8 cellular contexts compared by ENCODE assay signal in the genomic region with DNA sequence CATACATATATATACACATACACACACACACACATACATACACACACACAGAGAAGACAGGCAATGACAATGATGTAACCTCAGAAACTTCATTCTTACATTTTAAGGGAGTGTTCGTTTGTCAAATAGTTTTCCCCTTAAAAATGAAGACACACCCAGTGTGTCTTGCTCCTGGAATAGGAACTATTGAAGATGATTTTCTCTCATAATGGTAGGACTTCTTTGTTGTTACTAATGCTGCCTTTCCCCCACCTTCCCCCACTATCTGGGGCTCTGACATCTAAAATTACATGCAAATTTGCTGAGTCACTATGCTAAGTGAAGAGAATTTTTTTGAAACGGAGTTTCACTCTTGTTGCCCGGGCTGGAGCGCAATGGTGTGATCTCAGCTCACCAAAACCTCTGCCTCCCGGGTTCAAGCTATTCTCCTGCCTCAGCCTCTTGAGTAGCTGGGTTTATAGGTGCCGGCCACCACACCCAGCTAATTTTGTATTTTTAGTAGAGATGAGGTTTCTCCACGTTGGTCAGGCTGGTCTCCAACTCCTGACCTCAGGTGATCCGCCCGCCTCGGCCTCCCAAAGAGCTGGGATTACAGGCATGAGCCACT. TPM values are rescaled to one million over a fixed set of nuclear protein-coding genes. Genes with fewer than 3 reads are reported as not detected.
DNase-seq lines count a peak whose midpoint lies in the region; ATAC-seq and TF ChIP-seq lines count a peak whose summit lies in the region.
"Not testable (repeated sequence)": the region's sequence is repeated elsewhere in the genome, so short reads cannot be mapped to it uniquely, and the experiment has no call there.

No MANE protein-coding gene starts in this region.

- DNase-seq in DMS 273 treated with DMSO at 0.1 percent for 48 hours (lab: John Stamatoyannopoulos, UW) (peak; percentile 22), H7 (peak; percentile 10), LHCN-M2 (ENCODE audit: low read depth) (peak; percentile 59), OCI-M1 (lab: John Stamatoyannopoulos, UW) (peak; percentile 87), fibroblast of lung (ENCODE audit: low read depth in 2 of 2) (peak; percentile 73 to 86), mesenchymal stem cell (peak; percentile 75)
- not testable (repeated sequence) for DNase-seq in activated naive CD8-positive, alpha-beta T cell treated with anti-CD3 and anti-CD28 coated beads, Interleukin-2, amount 50 U/mL, for 24 hours; vagina (ENCODE audit: extremely low spot score in 2 of 2)

- H3K27ac ChIP-seq in fibroblast of lung (ENCODE audit: insufficient read depth, low read length) (peak overlapping the region; percentile 32), mesenchymal stem cell (ENCODE audit: low read length, poor library complexity, severe bottlenecking) (peak overlapping the region; percentile 23), vagina (peak overlapping the region; percentile 37)

- TF ChIP-seq POLR2A in vagina (IDR thresholded peaks at IDR 0.05) = not testable (repeated sequence)

- not testable (repeated sequence) for H3K9ac ChIP-seq in fibroblast of lung (ENCODE audit: insufficient read depth, low read length)
- peak overlapping the region; percentile 63 for H3K9ac ChIP-seq in mesenchymal stem cell (ENCODE audit: low read length)

- not testable (repeated sequence) for H3K79me2 ChIP-seq in fibroblast of lung (ENCODE audit: control insufficient read depth, insufficient read depth, low read length)

- H3K4me1 Mint-ChIP-seq in activated naive CD8-positive, alpha-beta T cell treated with anti-CD3 and anti-CD28 coated beads, Interleukin-2, amount 50 U/mL, for 24 hours = not testable (repeated sequence)

- not testable (repeated sequence) for TF ChIP-seq CTCF in fibroblast of lung (conservative IDR thresholded peaks at IDR 0.05 in 1 of 2, IDR thresholded peaks at IDR 0.05 in 1 of 2; ENCODE audit: low read depth in 1 of 2, low read length in 2 of 2); vagina (IDR thresholded peaks at IDR 0.05)

- not testable (repeated sequence) for ATAC-seq in activated naive CD8-positive, alpha-beta T cell treated with anti-CD3 and anti-CD28 coated beads, Interleukin-2, amount 50 U/mL, for 24 hours

- intact Hi-C loops in vagina (cut with DNase I) = not testable (repeated sequence)

- H3K4me3 ChIP-seq in H7 (ENCODE audit: insufficient read depth, low read depth, low read length); fibroblast of lung (replicated peaks in 1 of 4; ENCODE audit: control extremely low read depth in 1 of 4, insufficient read depth in 1 of 4, low read depth in 3 of 4, low read length in 4 of 4); mesenchymal stem cell (ENCODE audit: insufficient read depth in 1 of 2, low read depth in 1 of 2, low read length in 2 of 2); vagina: not testable (repeated sequence)

- H3K27ac Mint-ChIP-seq in activated naive CD8-positive, alpha-beta T cell treated with anti-CD3 and anti-CD28 coated beads, Interleukin-2, amount 50 U/mL, for 24 hours = peak overlapping the region; percentile 42

- H3K36me3 Mint-ChIP-seq in activated naive CD8-positive, alpha-beta T cell treated with anti-CD3 and anti-CD28 coated beads, Interleukin-2, amount 50 U/mL, for 24 hours (ENCODE audit: low read depth) = peaks cover 18% of the 10 kb centered on the region

- H3K4me1 ChIP-seq in fibroblast of lung (ENCODE audit: control insufficient read depth, extremely low read depth, insufficient read depth, low read length); mesenchymal stem cell (ENCODE audit: control insufficient read depth, insufficient read depth, low read depth, low read length); vagina: not testable (repeated sequence)

- not testable (repeated sequence) for H4K20me1 ChIP-seq in fibroblast of lung (ENCODE audit: control insufficient read depth, extremely low read depth, insufficient read depth, low read length)

- H3K27me3 Mint-ChIP-seq in activated naive CD8-positive, alpha-beta T cell treated with anti-CD3 and anti-CD28 coated beads, Interleukin-2, amount 50 U/mL, for 24 hours = not testable (repeated sequence)

- not testable (repeated sequence) for H3K23ac ChIP-seq in mesenchymal stem cell (ENCODE audit: low read length in 2 of 2)

- not testable (repeated sequence) for H4K8ac ChIP-seq in mesenchymal stem cell (ENCODE audit: low read length)

- H3K14ac ChIP-seq in mesenchymal stem cell (ENCODE audit: low read length in 2 of 2) = not testable (repeated sequence)

- not testable (repeated sequence) for H3K18ac ChIP-seq in mesenchymal stem cell (ENCODE audit: low read depth in 1 of 2, low read length in 2 of 2)

- not testable (repeated sequence) for H2BK15ac ChIP-seq in mesenchymal stem cell (ENCODE audit: low read depth, poor library complexity, severe bottlenecking)

- not testable (repeated sequence) for H3K4me3 Mint-ChIP-seq in activated naive CD8-positive, alpha-beta T cell treated with anti-CD3 and anti-CD28 coated beads, Interleukin-2, amount 50 U/mL, for 24 hours

- H3K9me3 ChIP-seq in fibroblast of lung (ENCODE audit: control insufficient read depth, insufficient read depth, low read depth, low read length); mesenchymal stem cell (ENCODE audit: control insufficient read depth, low read length); vagina: not testable (repeated sequence)

- H3K9me3 Mint-ChIP-seq in activated naive CD8-positive, alpha-beta T cell treated with anti-CD3 and anti-CD28 coated beads, Interleukin-2, amount 50 U/mL, for 24 hours = not testable (repeated sequence)

- not testable (repeated sequence) for H3K4me2 ChIP-seq in fibroblast of lung (ENCODE audit: extremely low read depth, insufficient read depth, low read length); mesenchymal stem cell (ENCODE audit: low read length, poor library complexity, severe bottlenecking)

- H3K4ac ChIP-seq in mesenchymal stem cell (ENCODE audit: low read depth in 1 of 2, low read length in 2 of 2) = not testable (repeated sequence)

- not testable (repeated sequence) for H2BK5ac ChIP-seq in mesenchymal stem cell (ENCODE audit: low read depth, low read length, poor library complexity, severe bottlenecking)

- H3K79me1 ChIP-seq in mesenchymal stem cell (replicated peaks; ENCODE audit: low read length, poor library complexity, severe bottlenecking) = not testable (repeated sequence)

- not testable (repeated sequence) for H2AK5ac ChIP-seq in mesenchymal stem cell (ENCODE audit: low read length, severe bottlenecking)

- 76% methylated on average over 9 of the region's 10 CpGs for WGBS in mesenchymal stem cell

- not testable (repeated sequence) for H3K36me3 ChIP-seq in H7 (replicated peaks; ENCODE audit: control insufficient read depth, insufficient read depth, low read length); fibroblast of lung (ENCODE audit: control insufficient read depth, insufficient read depth, low read length)
- H3K36me3 ChIP-seq in mesenchymal stem cell (ENCODE audit: control insufficient read depth in 1 of 2, insufficient read depth in 2 of 2, low read depth in 1 of 2, low read length in 2 of 2) = peaks cover 6 to 35% of the 10 kb centered on the region in 2 experiments
- H3K36me3 ChIP-seq in vagina = peaks cover 0 to 33% of the 10 kb centered on the region in 2 donors

- H2BK120ac ChIP-seq in mesenchymal stem cell (ENCODE audit: low read depth, low read length) = not testable (repeated sequence)

- H4K91ac ChIP-seq in mesenchymal stem cell (ENCODE audit: low read length) = not testable (repeated sequence)

- H2BK12ac ChIP-seq in mesenchymal stem cell (ENCODE audit: low read length in 2 of 2) = not testable (repeated sequence)

- H2AFZ ChIP-seq in fibroblast of lung (ENCODE audit: low read length); mesenchymal stem cell (ENCODE audit: low read depth, low read length): not testable (repeated sequence)

- not testable (repeated sequence) for H3K27me3 ChIP-seq in H7 (ENCODE audit: control insufficient read depth, insufficient read depth, low read length); fibroblast of lung (ENCODE audit: control insufficient read depth, insufficient read depth, low read length); mesenchymal stem cell (ENCODE audit: control insufficient read depth in 1 of 2, insufficient read depth in 1 of 2, low read length in 2 of 2); vagina

RNA-seq across cellular contexts. Expression of gene DHX57, which starts 48.1 kb away (rescaled TPM):
- total RNA-seq in H7 (2014; rRNA removed; shearing (Covaris generic)) = 16.2 and 16.3 TPM in 2 replicates
- total RNA-seq in LHCN-M2 (2014; rRNA removed) (15.1 and 16.4 TPM in 2 replicates), fibroblast of lung (20.5 and 23.5 TPM in 2 replicates), vagina (10.6 TPM)
- polyA plus RNA-seq in LHCN-M2 (2012) = 9.6 TPM
- polyA plus RNA-seq in fibroblast of lung = 17.6 and 18.5 TPM in 2 replicates
- 12.9 TPM in 2 replicates for polyA plus RNA-seq in fibroblast of lung (2012)
- 13.9 and 17.2 TPM in 2 replicates for polyA minus RNA-seq in fibroblast of lung (ENCODE audit: low replicate concordance)
- polyA plus RNA-seq in mesenchymal stem cell (2013, experiment 1 of 2) = 9.4 TPM
- 9.5 TPM for polyA plus RNA-seq in mesenchymal stem cell (2013, experiment 2 of 2)

RNA-seq across cellular contexts. Expression of gene MORN2, which starts 48.1 kb away (rescaled TPM):
- total RNA-seq in H7 (2014; rRNA removed; shearing (Covaris generic)) = 6.7 and 7.3 TPM in 2 replicates
- 17.8 and 22.0 TPM in 2 replicates for total RNA-seq in LHCN-M2 (2014; rRNA removed)
- polyA plus RNA-seq in LHCN-M2 (2012) = 33.7 TPM
- 14.4 and 19.3 TPM in 2 replicates for total RNA-seq in fibroblast of lung
- 32.6 and 35.1 TPM in 2 replicates for polyA plus RNA-seq in fibroblast of lung
- polyA plus RNA-seq in fibroblast of lung (2012) = 34.0 and 45.0 TPM in 2 replicates
- not detected in 2 replicates for polyA minus RNA-seq in fibroblast of lung (ENCODE audit: low replicate concordance)
- 37.1 TPM for polyA plus RNA-seq in mesenchymal stem cell (2013, experiment 1 of 2)
- polyA plus RNA-seq in mesenchymal stem cell (2013, experiment 2 of 2) = 38.3 TPM
- 10.3 TPM for total RNA-seq in vagina

RNA-seq across cellular contexts. Expression of gene GEMIN6, which starts 49.6 kb away (rescaled TPM):
- 17.6 and 22.2 TPM in 2 replicates for total RNA-seq in H7 (2014; rRNA removed; shearing (Covaris generic))
- total RNA-seq in LHCN-M2 (2014; rRNA removed) (14.4 and 14.9 TPM in 2 replicates), fibroblast of lung (15.0 and 18.7 TPM in 2 replicates), vagina (5.9 TPM)
- polyA plus RNA-seq in LHCN-M2 (2012) = 15.1 TPM
- 8.2 and 12.3 TPM in 2 replicates for polyA plus RNA-seq in fibroblast of lung
- 11.5 and 16.9 TPM in 2 replicates for polyA plus RNA-seq in fibroblast of lung (2012)
- polyA minus RNA-seq in fibroblast of lung (ENCODE audit: low replicate concordance) = 3.9 TPM in 1 of 2 replicates, not detected in the other
- 7.1 TPM for polyA plus RNA-seq in mesenchymal stem cell (2013, experiment 1 of 2)
- 7.4 TPM for polyA plus RNA-seq in mesenchymal stem cell (2013, experiment 2 of 2)
